12 cellular contexts compared by ENCODE assay signal in the genomic region with DNA sequence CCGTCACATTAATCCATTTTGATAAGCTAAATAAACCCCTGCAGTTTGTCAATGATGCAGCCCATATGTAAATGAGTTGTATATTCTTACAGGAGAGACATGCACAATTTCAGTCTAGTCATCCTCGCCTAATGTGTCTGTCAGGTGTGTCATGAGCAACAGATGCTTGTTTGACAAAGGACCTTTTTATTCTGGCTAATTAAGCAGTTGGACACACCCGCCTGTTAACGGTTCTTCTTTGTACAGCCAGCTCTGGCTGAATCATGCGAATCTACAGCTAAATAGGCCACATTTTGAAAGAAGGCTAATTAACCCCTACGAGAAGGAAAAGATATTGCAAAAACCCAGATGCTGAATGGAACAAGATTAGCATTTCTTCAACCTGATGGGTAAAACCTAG.
DNase-seq lines count a peak whose midpoint lies in the region; ATAC-seq lines count a peak whose summit lies in the region.
"Had no signal": no experiment of that assay in that cellular context is flagged by ENCODE, and none has a peak within 500 bp of the region (broad histone marks: within the 10 kb centered on the region; RNA-seq: fewer than 3 reads in every experiment).

No MANE protein-coding gene starts in this region.

- DNase-seq in DMS153 treated with DMSO at 0.1 percent for 48 hours (lab: John Stamatoyannopoulos, UW; ENCODE audit: unreplicated experiment) (peak; percentile 65), NCI-H1105 treated with DMSO at 0.1 percent for 48 hours (lab: John Stamatoyannopoulos, UW) (peak; percentile 96), NCI-H774 (lab: John Stamatoyannopoulos, UW) (peak; percentile 91), globus pallidus (ENCODE audit: low spot score) (peak; percentile 36), activated gamma-delta T cell treated with Interleukin-2 at 50 U/mL for 16 hours (no peak), AML-193 (lab: John Stamatoyannopoulos, UW) (no peak)
- DNase-seq: activated CD4-positive, alpha-beta T cell treated with anti-CD3 and anti-CD28 coated beads, Interleukin-2, amount 50 U/mL, for 48 hours; activated naive CD4-positive, alpha-beta T cell treated with anti-CD3 and anti-CD28 coated beads for 36 hours; GOT3; left ventricle myocardium inferior had no signal

- ATAC-seq in HG02885 (IDR thresholded peaks at IDR 0.05; ENCODE audit: poor library complexity, unreplicated experiment) = no peak
- ATAC-seq in HG03159 (IDR thresholded peaks at IDR 0.05; ENCODE audit: unreplicated experiment) = no peak

Comparison
In these comparisons a context has a peak if more than half of its experiments do, and no peak if none do; other contexts are left out.
1. DNase-seq: peak in DMS153 treated with DMSO at 0.1 percent for 48 hours (single experiment), NCI-H1105 treated with DMSO at 0.1 percent for 48 hours (single experiment), NCI-H774 (single experiment) and globus pallidus (single experiment); none in activated gamma-delta T cell treated with Interleukin-2 at 50 U/mL for 16 hours (single experiment) and AML-193 (0 of 2).